ENCODE assay signal across 1 cellular context in the genomic region with DNA sequence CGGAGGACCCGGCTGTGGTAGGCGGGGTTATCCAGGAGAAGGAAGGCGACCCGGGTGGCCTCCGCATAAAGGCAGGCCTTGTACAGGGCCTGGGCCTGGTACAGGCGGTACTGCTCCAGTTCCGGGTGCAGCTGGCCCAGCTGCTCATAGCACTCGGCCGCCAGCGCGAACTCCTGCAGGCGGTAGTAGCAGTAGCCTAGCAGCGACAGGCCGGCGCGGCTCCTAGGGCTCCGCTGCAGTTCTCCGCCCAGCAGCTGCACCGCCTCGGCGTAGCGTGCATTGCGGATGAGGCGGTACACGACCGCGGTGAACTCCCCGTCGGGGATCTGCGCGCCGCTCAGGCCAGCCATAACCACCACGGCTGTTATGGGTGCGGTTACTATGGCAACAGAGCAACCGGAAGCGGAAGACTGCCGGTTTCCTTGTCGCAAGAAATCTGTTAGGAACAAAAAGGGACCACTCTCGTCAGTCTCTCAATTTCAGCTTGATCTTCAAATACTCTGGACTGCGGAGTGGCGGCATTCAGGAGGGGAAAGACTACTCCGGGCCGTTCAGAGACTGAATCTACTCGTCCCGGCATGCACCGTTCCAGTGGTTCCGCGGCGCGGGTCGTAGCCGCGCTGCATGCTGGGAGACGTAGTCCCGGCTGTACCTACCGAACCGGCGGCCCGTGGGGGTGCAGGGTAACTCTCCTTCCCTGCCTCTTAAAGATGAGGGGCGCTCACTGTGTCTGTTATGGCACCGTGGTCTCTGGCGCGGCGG.
TF ChIP-seq lines count a peak whose summit lies in the region.

No MANE protein-coding gene starts in this region.

TF ChIP-seq in HepG2, 621 proteins besides CTCF, POLR2A, EP300 and RAD21 (continued from another document and continues in another):
- TF ChIP-seq ARID3A (IDR thresholded peaks at IDR 0.05; ENCODE audit: low read depth, low read length) (no peak), SNAPC5 (CRISPR knock-in tag; IDR thresholded peaks at IDR 0.05; ENCODE audit: borderline replicate concordance) (peak; percentile 78; the same call in 1 of the 2 replicates), FOSL1 (CRISPR knock-in tag; IDR thresholded peaks at IDR 0.05; ENCODE audit: borderline replicate concordance) (no peak), ZNF296 (CRISPR knock-in tag; conservative IDR thresholded peaks at IDR 0.05) (no peak), HNF4A (CRISPR knock-in tag; IDR thresholded peaks at IDR 0.05) (no peak; the same call in 1 of the 2 replicates), NCOR1 (IDR thresholded peaks at IDR 0.05; ENCODE audit: borderline replicate concordance, low read length) (no peak), MYC (CRISPR knock-in tag; IDR thresholded peaks at IDR 0.05; ENCODE audit: borderline replicate concordance) (peak; percentile 49; the same call in 1 of the 2 replicates), MED8 (CRISPR knock-in tag; IDR thresholded peaks at IDR 0.05; ENCODE audit: insufficient replicate concordance) (peak; percentile 40), ZNF337 (CRISPR knock-in tag; IDR thresholded peaks at IDR 0.05; ENCODE audit: borderline replicate concordance, low read depth) (peak; percentile 47; the same call in 1 of the 2 replicates), ZBTB42 (CRISPR knock-in tag; IDR thresholded peaks at IDR 0.05) (0 out of 2 replicates have a peak, but pooled peaks have one; percentile 54), MXD1 (CRISPR knock-in tag; IDR thresholded peaks at IDR 0.05) (peak; percentile 82), ZFX (CRISPR knock-in tag; IDR thresholded peaks at IDR 0.05; ENCODE audit: low read depth) (peak; percentile 92), ARNTL (CRISPR knock-in tag; IDR thresholded peaks at IDR 0.05) (0 out of 2 replicates have a peak, but pooled peaks have one; percentile 6), SPEN (CRISPR knock-in tag; IDR thresholded peaks at IDR 0.05; ENCODE audit: low read depth) (peak; percentile 86), AKAP8 (CRISPR knock-in tag; IDR thresholded peaks at IDR 0.05) (0 out of 2 replicates have a peak, but pooled peaks have one; percentile 84), TGIF2 (CRISPR knock-in tag; IDR thresholded peaks at IDR 0.05) (0 out of 2 replicates have a peak, but pooled peaks have one; percentile 8), KMT2A (CRISPR knock-in tag; IDR thresholded peaks at IDR 0.05) (0 out of 2 replicates have a peak, but pooled peaks have one; percentile 51), NR1H2 (CRISPR knock-in tag; IDR thresholded peaks at IDR 0.05; ENCODE audit: borderline replicate concordance, low read depth) (no peak), GABPA (IDR thresholded peaks at IDR 0.05; ENCODE audit: low read depth, low read length) (peak; percentile 76), GABPA (CRISPR knock-in tag; IDR thresholded peaks at IDR 0.05; ENCODE audit: low read depth) (peak; percentile 95), BORCS8-MEF2B (CRISPR knock-in tag; IDR thresholded peaks at IDR 0.05) (peak; percentile 75; the same call in 1 of the 2 replicates), ZNF891 (CRISPR knock-in tag; IDR thresholded peaks at IDR 0.05) (peak; percentile 53; the same call in 1 of the 2 replicates), PRDM10 (CRISPR knock-in tag; IDR thresholded peaks at IDR 0.05; ENCODE audit: low read depth) (peak; percentile 75), HOXA9 (CRISPR knock-in tag; IDR thresholded peaks at IDR 0.05; ENCODE audit: borderline replicate concordance) (0 out of 2 replicates have a peak, but pooled peaks have one; percentile 10), ZNF350 (CRISPR knock-in tag; IDR thresholded peaks at IDR 0.05; ENCODE audit: borderline replicate concordance, low read depth) (no peak; the same call in 1 of the 2 replicates), ZEB1 (IDR thresholded peaks at IDR 0.05; ENCODE audit: insufficient replicate concordance, low read depth) (no peak), KLF16 (CRISPR knock-in tag; IDR thresholded peaks at IDR 0.05) (peak in 1 of 2 experiments; percentile 27; a peak in 1 of 4 replicates), YEATS2 (CRISPR knock-in tag; IDR thresholded peaks at IDR 0.05; ENCODE audit: borderline replicate concordance) (peak; percentile 76), ZMYM2 (CRISPR knock-in tag; IDR thresholded peaks at IDR 0.05) (peak; percentile 91), CHD2 (IDR thresholded peaks at IDR 0.05; ENCODE audit: low read depth, low read length) (0 out of 2 replicates have a peak, but pooled peaks have one; percentile 37)
- TF ChIP-seq, protein P1, sequence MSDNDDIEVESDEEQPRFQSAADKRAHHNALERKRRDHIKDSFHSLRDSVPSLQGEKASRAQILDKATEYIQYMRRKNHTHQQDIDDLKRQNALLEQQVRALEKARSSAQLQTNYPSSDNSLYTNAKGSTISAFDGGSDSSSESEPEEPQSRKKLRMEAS (IDR thresholded peaks at IDR 0.05): peak; percentile 61
- TF ChIP-seq, protein P2, sequence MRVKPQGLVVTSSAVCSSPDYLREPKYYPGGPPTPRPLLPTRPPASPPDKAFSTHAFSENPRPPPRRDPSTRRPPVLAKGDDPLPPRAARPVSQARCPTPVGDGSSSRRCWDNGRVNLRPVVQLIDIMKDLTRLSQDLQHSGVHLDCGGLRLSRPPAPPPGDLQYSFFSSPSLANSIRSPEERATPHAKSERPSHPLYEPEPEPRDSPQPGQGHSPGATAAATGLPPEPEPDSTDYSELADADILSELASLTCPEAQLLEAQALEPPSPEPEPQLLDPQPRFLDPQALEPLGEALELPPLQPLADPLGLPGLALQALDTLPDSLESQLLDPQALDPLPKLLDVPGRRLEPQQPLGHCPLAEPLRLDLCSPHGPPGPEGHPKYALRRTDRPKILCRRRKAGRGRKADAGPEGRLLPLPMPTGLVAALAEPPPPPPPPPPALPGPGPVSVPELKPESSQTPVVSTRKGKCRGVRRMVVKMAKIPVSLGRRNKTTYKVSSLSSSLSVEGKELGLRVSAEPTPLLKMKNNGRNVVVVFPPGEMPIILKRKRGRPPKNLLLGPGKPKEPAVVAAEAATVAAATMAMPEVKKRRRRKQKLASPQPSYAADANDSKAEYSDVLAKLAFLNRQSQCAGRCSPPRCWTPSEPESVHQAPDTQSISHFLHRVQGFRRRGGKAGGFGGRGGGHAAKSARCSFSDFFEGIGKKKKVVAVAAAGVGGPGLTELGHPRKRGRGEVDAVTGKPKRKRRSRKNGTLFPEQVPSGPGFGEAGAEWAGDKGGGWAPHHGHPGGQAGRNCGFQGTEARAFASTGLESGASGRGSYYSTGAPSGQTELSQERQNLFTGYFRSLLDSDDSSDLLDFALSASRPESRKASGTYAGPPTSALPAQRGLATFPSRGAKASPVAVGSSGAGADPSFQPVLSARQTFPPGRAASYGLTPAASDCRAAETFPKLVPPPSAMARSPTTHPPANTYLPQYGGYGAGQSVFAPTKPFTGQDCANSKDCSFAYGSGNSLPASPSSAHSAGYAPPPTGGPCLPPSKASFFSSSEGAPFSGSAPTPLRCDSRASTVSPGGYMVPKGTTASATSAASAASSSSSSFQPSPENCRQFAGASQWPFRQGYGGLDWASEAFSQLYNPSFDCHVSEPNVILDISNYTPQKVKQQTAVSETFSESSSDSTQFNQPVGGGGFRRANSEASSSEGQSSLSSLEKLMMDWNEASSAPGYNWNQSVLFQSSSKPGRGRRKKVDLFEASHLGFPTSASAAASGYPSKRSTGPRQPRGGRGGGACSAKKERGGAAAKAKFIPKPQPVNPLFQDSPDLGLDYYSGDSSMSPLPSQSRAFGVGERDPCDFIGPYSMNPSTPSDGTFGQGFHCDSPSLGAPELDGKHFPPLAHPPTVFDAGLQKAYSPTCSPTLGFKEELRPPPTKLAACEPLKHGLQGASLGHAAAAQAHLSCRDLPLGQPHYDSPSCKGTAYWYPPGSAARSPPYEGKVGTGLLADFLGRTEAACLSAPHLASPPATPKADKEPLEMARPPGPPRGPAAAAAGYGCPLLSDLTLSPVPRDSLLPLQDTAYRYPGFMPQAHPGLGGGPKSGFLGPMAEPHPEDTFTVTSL (CRISPR knock-in tag; IDR thresholded peaks at IDR 0.05; ENCODE audit: borderline replicate concordance): 0 out of 2 replicates have a peak, but pooled peaks have one; percentile 19
- TF ChIP-seq, protein P3, sequence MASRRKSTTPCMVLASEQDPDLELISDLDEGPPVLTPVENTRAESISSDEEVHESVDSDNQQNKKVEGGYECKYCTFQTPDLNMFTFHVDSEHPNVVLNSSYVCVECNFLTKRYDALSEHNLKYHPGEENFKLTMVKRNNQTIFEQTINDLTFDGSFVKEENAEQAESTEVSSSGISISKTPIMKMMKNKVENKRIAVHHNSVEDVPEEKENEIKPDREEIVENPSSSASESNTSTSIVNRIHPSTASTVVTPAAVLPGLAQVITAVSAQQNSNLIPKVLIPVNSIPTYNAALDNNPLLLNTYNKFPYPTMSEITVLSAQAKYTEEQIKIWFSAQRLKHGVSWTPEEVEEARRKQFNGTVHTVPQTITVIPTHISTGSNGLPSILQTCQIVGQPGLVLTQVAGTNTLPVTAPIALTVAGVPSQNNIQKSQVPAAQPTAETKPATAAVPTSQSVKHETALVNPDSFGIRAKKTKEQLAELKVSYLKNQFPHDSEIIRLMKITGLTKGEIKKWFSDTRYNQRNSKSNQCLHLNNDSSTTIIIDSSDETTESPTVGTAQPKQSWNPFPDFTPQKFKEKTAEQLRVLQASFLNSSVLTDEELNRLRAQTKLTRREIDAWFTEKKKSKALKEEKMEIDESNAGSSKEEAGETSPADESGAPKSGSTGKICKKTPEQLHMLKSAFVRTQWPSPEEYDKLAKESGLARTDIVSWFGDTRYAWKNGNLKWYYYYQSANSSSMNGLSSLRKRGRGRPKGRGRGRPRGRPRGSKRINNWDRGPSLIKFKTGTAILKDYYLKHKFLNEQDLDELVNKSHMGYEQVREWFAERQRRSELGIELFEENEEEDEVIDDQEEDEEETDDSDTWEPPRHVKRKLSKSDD (CRISPR knock-in tag; IDR thresholded peaks at IDR 0.05; ENCODE audit: low read depth): peak; percentile 71
- TF ChIP-seq, protein P4, sequence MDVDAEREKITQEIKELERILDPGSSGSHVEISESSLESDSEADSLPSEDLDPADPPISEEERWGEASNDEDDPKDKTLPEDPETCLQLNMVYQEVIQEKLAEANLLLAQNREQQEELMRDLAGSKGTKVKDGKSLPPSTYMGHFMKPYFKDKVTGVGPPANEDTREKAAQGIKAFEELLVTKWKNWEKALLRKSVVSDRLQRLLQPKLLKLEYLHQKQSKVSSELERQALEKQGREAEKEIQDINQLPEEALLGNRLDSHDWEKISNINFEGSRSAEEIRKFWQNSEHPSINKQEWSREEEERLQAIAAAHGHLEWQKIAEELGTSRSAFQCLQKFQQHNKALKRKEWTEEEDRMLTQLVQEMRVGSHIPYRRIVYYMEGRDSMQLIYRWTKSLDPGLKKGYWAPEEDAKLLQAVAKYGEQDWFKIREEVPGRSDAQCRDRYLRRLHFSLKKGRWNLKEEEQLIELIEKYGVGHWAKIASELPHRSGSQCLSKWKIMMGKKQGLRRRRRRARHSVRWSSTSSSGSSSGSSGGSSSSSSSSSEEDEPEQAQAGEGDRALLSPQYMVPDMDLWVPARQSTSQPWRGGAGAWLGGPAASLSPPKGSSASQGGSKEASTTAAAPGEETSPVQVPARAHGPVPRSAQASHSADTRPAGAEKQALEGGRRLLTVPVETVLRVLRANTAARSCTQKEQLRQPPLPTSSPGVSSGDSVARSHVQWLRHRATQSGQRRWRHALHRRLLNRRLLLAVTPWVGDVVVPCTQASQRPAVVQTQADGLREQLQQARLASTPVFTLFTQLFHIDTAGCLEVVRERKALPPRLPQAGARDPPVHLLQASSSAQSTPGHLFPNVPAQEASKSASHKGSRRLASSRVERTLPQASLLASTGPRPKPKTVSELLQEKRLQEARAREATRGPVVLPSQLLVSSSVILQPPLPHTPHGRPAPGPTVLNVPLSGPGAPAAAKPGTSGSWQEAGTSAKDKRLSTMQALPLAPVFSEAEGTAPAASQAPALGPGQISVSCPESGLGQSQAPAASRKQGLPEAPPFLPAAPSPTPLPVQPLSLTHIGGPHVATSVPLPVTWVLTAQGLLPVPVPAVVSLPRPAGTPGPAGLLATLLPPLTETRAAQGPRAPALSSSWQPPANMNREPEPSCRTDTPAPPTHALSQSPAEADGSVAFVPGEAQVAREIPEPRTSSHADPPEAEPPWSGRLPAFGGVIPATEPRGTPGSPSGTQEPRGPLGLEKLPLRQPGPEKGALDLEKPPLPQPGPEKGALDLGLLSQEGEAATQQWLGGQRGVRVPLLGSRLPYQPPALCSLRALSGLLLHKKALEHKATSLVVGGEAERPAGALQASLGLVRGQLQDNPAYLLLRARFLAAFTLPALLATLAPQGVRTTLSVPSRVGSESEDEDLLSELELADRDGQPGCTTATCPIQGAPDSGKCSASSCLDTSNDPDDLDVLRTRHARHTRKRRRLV (CRISPR knock-in tag; IDR thresholded peaks at IDR 0.05): peak; percentile 96
